ENCODE assay signal across 18 cellular contexts in genomic region chr15:91476861-91477260, GRCh38.
A peak's percentile ranks its signal among the peaks of the same experiment; 100 is the strongest.
DNase-seq lines count a peak whose midpoint lies in the region; ATAC-seq, FAIRE-seq and TF ChIP-seq lines count a peak whose summit lies in the region.
"Had no signal": no experiment of that assay in that cellular context is flagged by ENCODE, and none has a peak within 500 bp of the region (broad histone marks: within the 10 kb centered on the region; RNA-seq: fewer than 3 reads in every experiment).

No MANE protein-coding gene starts in this region.

- in situ Hi-C loops in HepG2 (cut with HindIII; ENCODE audit: extremely low pct_ligation_motif_present, low pct_unique_long_range_greater_than_20kb) = no loop called here

- H3K18ac ChIP-seq in H1 (ENCODE audit: extremely low read depth, low read length) = no peak overlapping the region

- no peak overlapping the region for H2BK20ac ChIP-seq in H1 (ENCODE audit: low read length)

- peaks cover 2% of the 10 kb centered on the region for H3K9me3 Mint-ChIP-seq in activated naive CD4-positive, alpha-beta T cell treated with anti-CD3 and anti-CD28 coated beads for 36 hours
- H3K9me3 Mint-ChIP-seq: H9 had no signal

- H4K91ac ChIP-seq in H1 (replicated peaks; ENCODE audit: insufficient read length, low read length) = no peak overlapping the region

- peaks cover 31% of the 10 kb centered on the region for H3K4me1 Mint-ChIP-seq in activated naive CD4-positive, alpha-beta T cell treated with anti-CD3 and anti-CD28 coated beads for 36 hours (ENCODE audit: low read depth)
- H3K4me1 Mint-ChIP-seq: H9 had no signal

- H3K23ac ChIP-seq in H1 (ENCODE audit: insufficient read length) = no peak overlapping the region

- H3K4me3 ChIP-seq in HepG2 (replicated peaks in 1 of 3; ENCODE audit: insufficient read depth in 1 of 3, low read depth in 2 of 3, low read length in 3 of 3) (no peak overlapping the region), right lobe of liver (no peak overlapping the region), H1 (ENCODE audit: extremely low read depth in 1 of 4, insufficient read depth in 2 of 4, low read depth in 3 of 4, low read length in 4 of 4) (no peak overlapping the region)
- H3K4me3 ChIP-seq: A549 had no signal

- no peaks in the 10 kb centered on the region for H3K27me3 ChIP-seq in HepG2 (ENCODE audit: control insufficient read depth in 1 of 2, insufficient read depth in 2 of 2, low read length in 2 of 2)
- no peaks in the 10 kb centered on the region for H3K27me3 ChIP-seq in right lobe of liver
- H3K27me3 ChIP-seq in H1 (replicated peaks in 1 of 4; ENCODE audit: control insufficient read depth in 3 of 4, extremely low read depth in 1 of 4, insufficient read depth in 3 of 4, low read length in 3 of 4) = no peaks in the 10 kb centered on the region

- no peak overlapping the region for H3K4ac ChIP-seq in H1 (replicated peaks; ENCODE audit: insufficient read length, low read depth, low read length)

- H3K56ac ChIP-seq in H1 (replicated peaks; ENCODE audit: insufficient read length, low read depth, low read length) = no peak overlapping the region

- H3K79me2 ChIP-seq in HepG2 (ENCODE audit: insufficient read depth, low read length) = no peaks in the 10 kb centered on the region
- no peaks in the 10 kb centered on the region for H3K79me2 ChIP-seq in H1 (ENCODE audit: control insufficient read depth in 1 of 2, insufficient read depth in 2 of 2, low read length in 2 of 2)

- TF ChIP-seq POLR2A in HepG2 (IDR thresholded peaks at IDR 0.05; ENCODE audit: insufficient read depth in 1 of 2, low read depth in 2 of 2, low read length in 2 of 2) (no peak), right lobe of liver (IDR thresholded peaks at IDR 0.05) (no peak), H1 (IDR thresholded peaks at IDR 0.05; ENCODE audit: control extremely low read depth in 1 of 2, low read depth in 2 of 2, low read length in 2 of 2) (no peak)

- H2BK15ac ChIP-seq in H1 (ENCODE audit: low read length) = no peak overlapping the region

- TF ChIP-seq CTCF in HepG2 (CRISPR knock-in tag; IDR thresholded peaks at IDR 0.05) (peak; percentile 20; the same call in 1 of the 2 replicates), right lobe of liver (IDR thresholded peaks at IDR 0.05) (no peak), H1 (IDR thresholded peaks at IDR 0.05; ENCODE audit: control extremely low read depth in 1 of 3, insufficient read depth in 1 of 3, low read depth in 1 of 3, low read length in 3 of 3) (no peak)

- H4K20me1 ChIP-seq in HepG2 (ENCODE audit: insufficient read depth, low read length) (no peaks in the 10 kb centered on the region), H1 (replicated peaks in 1 of 2; ENCODE audit: control insufficient read depth in 1 of 2, insufficient read depth in 2 of 2, low read length in 2 of 2) (no peaks in the 10 kb centered on the region)

- DNase-seq in HepG2 (ENCODE audit: low spot score) = no peak
- DNase-seq in right lobe of liver = no peak
- peak; percentile 42 for DNase-seq in OCI-M1 (lab: John Stamatoyannopoulos, UW)
- no peak for DNase-seq in H1 (ENCODE audit: low read depth in 1 of 2, low spot score in 2 of 2)
- no peak for DNase-seq in COLO829 (ENCODE audit: low spot score)
- DNase-seq in epidermal melanocyte (ENCODE audit: insufficient read length, low spot score) = no peak
- DNase-seq in activated naive CD4-positive, alpha-beta T cell treated with anti-CD3 and anti-CD28 coated beads for 36 hours = no peak
- DNase-seq: AML-193; Calu3; CD4-positive, alpha-beta memory T cell; GOT3; H9 had no signal

- no peak overlapping the region for H3K14ac ChIP-seq in H1 (ENCODE audit: insufficient read length)

- WGBS in HepG2 (ENCODE audit: low lambda C conversion rate) = 13% methylated on average over 5 of the region's 5 CpGs
- WGBS in right lobe of liver (ENCODE audit: insufficient coverage, low coverage, low lambda C conversion rate, missing lambda C conversion rate) = 100% methylated on average over 4 of the region's 5 CpGs
- 83% methylated on average over 5 of the region's 5 CpGs; no CpG with 5 or more reads in 1 of the 2 experiments for WGBS in H1 (ENCODE audit: extremely low coverage in 1 of 2, insufficient coverage in 1 of 2, insufficient read length in 1 of 2, insufficient replicate concordance in 2 of 2, low coverage in 1 of 2, low lambda C conversion rate in 2 of 2, missing lambda C conversion rate in 1 of 2), 2 experiments

- H3K27ac Mint-ChIP-seq in activated naive CD4-positive, alpha-beta T cell treated with anti-CD3 and anti-CD28 coated beads for 36 hours = no peak overlapping the region
- H3K27ac Mint-ChIP-seq: CD14-positive monocyte; CD4-positive, alpha-beta memory T cell; H9 had no signal

- no peaks in the 10 kb centered on the region for H3K36me3 Mint-ChIP-seq in activated naive CD4-positive, alpha-beta T cell treated with anti-CD3 and anti-CD28 coated beads for 36 hours (ENCODE audit: low read depth)
- H3K36me3 Mint-ChIP-seq: CD14-positive monocyte; CD4-positive, alpha-beta memory T cell had no signal

- no peak overlapping the region for H2BK12ac ChIP-seq in H1 (ENCODE audit: low read depth, low read length)

- H3K36me3 ChIP-seq in HepG2 (replicated peaks in 1 of 2; ENCODE audit: control insufficient read depth in 1 of 2, insufficient read depth in 2 of 2, low read length in 2 of 2) (no peaks in the 10 kb centered on the region), right lobe of liver (no peaks in the 10 kb centered on the region), H1 (ENCODE audit: control insufficient read depth in 2 of 4, insufficient read depth in 4 of 4, low read length in 3 of 4) (no peaks in the 10 kb centered on the region)

- no peak overlapping the region for H3K27ac ChIP-seq in HepG2 (ENCODE audit: extremely low read length, insufficient read depth, low read length)
- no peak overlapping the region for H3K27ac ChIP-seq in right lobe of liver
- no peak overlapping the region for H3K27ac ChIP-seq in H1 (ENCODE audit: low read depth, low read length)
- H3K27ac ChIP-seq: 22Rv1, A549, KMS-11 had no signal

- ATAC-seq in HepG2 (peak; percentile 35; the same call in 1 of the 3 replicates), right lobe of liver (no peak)
- ATAC-seq: A549 had no signal

- no peak overlapping the region for H2AK5ac ChIP-seq in H1 (ENCODE audit: low read depth, low read length)

- no peak overlapping the region for H2BK120ac ChIP-seq in H1 (replicated peaks; ENCODE audit: low read depth, low read length)

- H3K27me3 Mint-ChIP-seq in activated naive CD4-positive, alpha-beta T cell treated with anti-CD3 and anti-CD28 coated beads for 36 hours (ENCODE audit: low read depth) = no peaks in the 10 kb centered on the region

- BruUV-seq in HepG2 (replicated peaks; lab: Mats Ljungman, UMichigan) = no TSS peak

- H3K79me1 ChIP-seq in H1 (ENCODE audit: low read depth, low read length) = no peaks in the 10 kb centered on the region

- H3K4me3 Mint-ChIP-seq in activated naive CD4-positive, alpha-beta T cell treated with anti-CD3 and anti-CD28 coated beads for 36 hours = no peak overlapping the region
- H3K4me3 Mint-ChIP-seq: CD14-positive monocyte, H9 had no signal

- no peak overlapping the region for H2BK5ac ChIP-seq in H1 (ENCODE audit: low read depth, low read length)

- H3K23me2 ChIP-seq in H1 (ENCODE audit: low read depth, low read length) = no peaks in the 10 kb centered on the region

- H3K4me1 ChIP-seq in HepG2 (ENCODE audit: insufficient read depth, low read length) (no peaks in the 10 kb centered on the region), right lobe of liver (no peaks in the 10 kb centered on the region), H1 (replicated peaks in 1 of 4; ENCODE audit: control insufficient read depth in 3 of 4, insufficient read depth in 4 of 4, low read length in 3 of 4) (no peaks in the 10 kb centered on the region)
- H3K4me1 ChIP-seq: A549 had no signal

- no peak overlapping the region for H4K8ac ChIP-seq in H1 (ENCODE audit: extremely low read depth, insufficient read depth, low read length)

- no peak overlapping the region for H4K5ac ChIP-seq in H1 (ENCODE audit: insufficient read length, low read depth, low read length)

- TF ChIP-seq RAD21 in HepG2 (CRISPR knock-in tag; IDR thresholded peaks at IDR 0.05) (no peak), H1 (IDR thresholded peaks at IDR 0.05 in 1 of 2, conservative IDR thresholded peaks at IDR 0.05 in 1 of 2; ENCODE audit: low read depth in 2 of 2, low read length in 2 of 2) (no peak)

- FAIRE-seq in HepG2 (lab: Jason Lieb, UNC) = no peak
- no peak for FAIRE-seq in H1 (lab: Jason Lieb, UNC)
- FAIRE-seq: A549, G401.6, GM12891 had no signal

- TF ChIP-seq EP300 in HepG2 (IDR thresholded peaks at IDR 0.05; ENCODE audit: low read depth in 2 of 2, low read length in 2 of 2) (no peak), HepG2 (CRISPR knock-in tag; IDR thresholded peaks at IDR 0.05; ENCODE audit: borderline replicate concordance) (no peak), H1 (IDR thresholded peaks at IDR 0.05; ENCODE audit: borderline replicate concordance in 1 of 2, low read depth in 2 of 2, low read length in 2 of 2) (no peak)

- H3K4me2 ChIP-seq in HepG2 (ENCODE audit: low read depth, low read length) = no peak overlapping the region
- H3K4me2 ChIP-seq in H1 (ENCODE audit: insufficient read depth in 1 of 2, low read depth in 2 of 2, low read length in 2 of 2) = no peak overlapping the region
- H3K4me2 ChIP-seq: A549, KMS-11 had no signal

- POLR2A ChIA-PET in HepG2 (lab: Yijun Ruan, JAX) = no interaction called here
- POLR2A ChIA-PET in H1 (lab: Charles Lee; ENCODE audit: partially characterized antibody) = no interaction called here

- H3K9me3 ChIP-seq in HepG2 (ENCODE audit: low read length) (no peaks in the 10 kb centered on the region), right lobe of liver (no peaks in the 10 kb centered on the region), H1 (ENCODE audit: insufficient read depth in 2 of 2, low read depth in 1 of 2, low read length in 1 of 2) (no peaks in the 10 kb centered on the region)
- H3K9me3 ChIP-seq: A549 had no signal

- H2AFZ ChIP-seq in HepG2 (ENCODE audit: low read length) (no peak overlapping the region), H1 (ENCODE audit: low read length) (peak overlapping the region; percentile 68; the same call in 1 of the 2 replicates)

- intact Hi-C loops in HepG2 (cut with micrococcal nuclease; ENCODE audit: unreplicated experiment) (loop anchor here (2.0 kb wide), 1 partner anchor 112 kb away; no protein-coding TSS in a partner anchor), right lobe of liver (cut with DNase I) (no loop called here)
- intact Hi-C loops in activated naive CD4-positive, alpha-beta T cell treated with anti-CD3 and anti-CD28 coated beads for 36 hours (cut with micrococcal nuclease) = no loop called here

- H3K9ac ChIP-seq in HepG2 (ENCODE audit: insufficient read depth, low read depth, low read length) (no peak overlapping the region), H1 (replicated peaks in 1 of 4; ENCODE audit: extremely low read depth in 1 of 4, low read depth in 3 of 4, low read length in 3 of 4) (no peak overlapping the region)
- H3K9ac ChIP-seq: KMS-11 had no signal

- CTCF ChIA-PET in HepG2 (lab: Yijun Ruan, JAX; ENCODE audit: low intra/inter-chr PET ratio, low total read pairs) (no interaction called here), H1 (lab: Charles Lee; ENCODE audit: partially characterized antibody) (interaction anchor here (0.7 to 1.0 kb wide), 3 partner anchors 9 to 797 kb away, joined by 3 read pairs; no protein-coding TSS in a partner anchor)
- CTCF ChIA-PET in activated naive CD4-positive, alpha-beta T cell treated with anti-CD3 and anti-CD28 coated beads for 36 hours (lab: Charles Lee) = no interaction called here

TF ChIP-seq in H1, 55 proteins besides CTCF, POLR2A, EP300 and RAD21 (continues in another document):
- no peak for TF ChIP-seq TEAD4 (IDR thresholded peaks at IDR 0.05; ENCODE audit: low read depth, low read length)

Comparison
In these comparisons a context has a peak if more than half of its experiments do, and no peak if none do; other contexts are left out.
1. Of the 41 proteins assayed by ChIP-seq in both HepG2 and H1: peak only in HepG2: CTCF; only in H1: none; in both: none; in neither: 40.